Comparison of ENCODE assay signal across 17 cellular contexts in genomic region chr10:80946957-80947722, GRCh38.
DNase-seq lines count a peak whose midpoint lies in the region; ATAC-seq, FAIRE-seq and TF ChIP-seq lines count a peak whose summit lies in the region.
"Had no signal": no experiment of that assay in that cellular context is flagged by ENCODE, and none has a peak within 500 bp of the region (broad histone marks: within the 10 kb centered on the region; RNA-seq: fewer than 3 reads in every experiment).

No MANE protein-coding gene starts in this region.

- H3K27me3 ChIP-seq in breast epithelium, result no peaks in the 10 kb centered on the region
- H3K27me3 ChIP-seq in mammary epithelial cell (ENCODE audit: insufficient read depth, low read length), result no peaks in the 10 kb centered on the region
- H3K27me3 ChIP-seq in Loucy (ENCODE audit: insufficient read depth, low read length, poor library complexity, severe bottlenecking), result no peaks in the 10 kb centered on the region
- H3K27me3 ChIP-seq: BLaER1 had no signal

- H3K27ac ChIP-seq in breast epithelium, result peak overlapping the region; percentile 10 to 58
- H3K27ac ChIP-seq in mammary epithelial cell (ENCODE audit: insufficient read depth, low read depth, low read length), result no peak overlapping the region
- H3K27ac ChIP-seq: 22Rv1, BLaER1, HL-60 had no signal

- H3K9me2 ChIP-seq in Loucy (replicated peaks; ENCODE audit: low read depth, low read length), result no peaks in the 10 kb centered on the region

- H3K4me1 ChIP-seq in breast epithelium (no peaks in the 10 kb centered on the region), mammary epithelial cell (ENCODE audit: insufficient read depth, low read length) (no peaks in the 10 kb centered on the region), Loucy (ENCODE audit: insufficient read depth, low read length, poor library complexity, severe bottlenecking) (peaks cover 74% of the 10 kb centered on the region)
- H3K4me1 ChIP-seq: BLaER1 had no signal

- FAIRE-seq in endometrium (lab: Jason Lieb, UNC), result peak; percentile 57
- FAIRE-seq: H54 had no signal

- CTCF ChIA-PET in mammary epithelial cell (lab: Charles Lee; ENCODE audit: low non-redundant PET), result no interaction called here

- no peaks in the 10 kb centered on the region for H4K20me1 ChIP-seq in mammary epithelial cell (ENCODE audit: insufficient read depth, low read length)
- no peaks in the 10 kb centered on the region for H4K20me1 ChIP-seq in Loucy (ENCODE audit: insufficient read depth, low read length, poor library complexity, severe bottlenecking)
- H4K20me1 ChIP-seq: BLaER1 had no signal

- H3K4me3 ChIP-seq in breast epithelium, result no peak overlapping the region
- H3K4me3 ChIP-seq in mammary epithelial cell (replicated peaks in 1 of 3; ENCODE audit: insufficient read depth in 1 of 3, low read depth in 2 of 3, low read length in 3 of 3), result no peak overlapping the region
- H3K4me3 ChIP-seq in Loucy (ENCODE audit: low read length, poor library complexity, severe bottlenecking), result peak overlapping the region; percentile 21
- H3K4me3 ChIP-seq: BLaER1 had no signal

- BruUV-seq in mammary epithelial cell (replicated peaks; lab: Mats Ljungman, UMichigan), result no TSS peak

- H3K9me3 ChIP-seq in breast epithelium (no peaks in the 10 kb centered on the region), mammary epithelial cell (replicated peaks; ENCODE audit: insufficient read depth, low read length) (peaks cover 5% of the 10 kb centered on the region), Loucy (ENCODE audit: insufficient read depth, low read depth, low read length) (0 out of 2 replicates have a peak, but pooled peaks cover under 1% of the 10 kb centered on the region)
- H3K9me3 ChIP-seq: BLaER1 had no signal

- TF ChIP-seq CTCF in breast epithelium (IDR thresholded peaks at IDR 0.05) (no peak), mammary epithelial cell (conservative IDR thresholded peaks at IDR 0.05 in 1 of 2, IDR thresholded peaks at IDR 0.05 in 1 of 2; ENCODE audit: extremely low read depth in 1 of 2, insufficient read depth in 1 of 2, low read depth in 1 of 2, low read length in 2 of 2) (no peak), Loucy (conservative IDR thresholded peaks at IDR 0.05; ENCODE audit: low read length) (no peak)

- no peak overlapping the region for H2AFZ ChIP-seq in mammary epithelial cell (ENCODE audit: low read depth, low read length)
- no peak overlapping the region; the same call in 1 of the 2 replicates for H2AFZ ChIP-seq in Loucy (ENCODE audit: low read length)

- DNase-seq in breast epithelium (ENCODE audit: low spot score in 2 of 2) (no peak), mammary epithelial cell (no peak), amniotic stem cell (lab: John Stamatoyannopoulos, UW) (no peak), sciatic nerve (ENCODE audit: low spot score) (no peak), KBM-7 (no peak)
- DNase-seq: AML-193; CD4-positive, CD25-positive, alpha-beta regulatory T cell; DMS53; GF-D8 had no signal

- H3K9ac ChIP-seq in mammary epithelial cell (ENCODE audit: insufficient read depth, low read length), result no peak overlapping the region
- peak overlapping the region; percentile 37 for H3K9ac ChIP-seq in Loucy (ENCODE audit: low read depth, low read length, poor library complexity, severe bottlenecking)
- H3K9ac ChIP-seq: BLaER1 had no signal

- in situ Hi-C loops in mammary epithelial cell (cut with MboI; ENCODE audit: low sequenced_read_pairs in 2 of 2), result no loop called here
- in situ Hi-C loops in KBM-7 (cut with MboI; ENCODE audit: low pct_unique_long_range_greater_than_20kb, low sequenced_read_pairs), result no loop called here

- H3K36me3 ChIP-seq in breast epithelium (no peaks in the 10 kb centered on the region), mammary epithelial cell (ENCODE audit: insufficient read depth, low read length) (no peaks in the 10 kb centered on the region), Loucy (ENCODE audit: insufficient read depth, low read length) (no peaks in the 10 kb centered on the region)
- H3K36me3 ChIP-seq: BLaER1 had no signal

- no peak for ATAC-seq in GM18519 (IDR thresholded peaks at IDR 0.05; ENCODE audit: low FRiP score, unreplicated experiment)
- ATAC-seq in sciatic nerve, result no peak
- ATAC-seq: HCT116 had no signal

- TF ChIP-seq POLR2A in breast epithelium (IDR thresholded peaks at IDR 0.05), result no peak

- H3F3A ChIP-seq in Loucy (ENCODE audit: low read depth), result peaks cover 5% of the 10 kb centered on the region; the same call in 1 of the 2 replicates

- H3K79me2 ChIP-seq in mammary epithelial cell (ENCODE audit: insufficient read depth, low read length) (no peaks in the 10 kb centered on the region), Loucy (ENCODE audit: insufficient read depth, low read length) (no peaks in the 10 kb centered on the region)

- no peak overlapping the region for H3K4me2 ChIP-seq in mammary epithelial cell (ENCODE audit: insufficient read depth, low read depth, low read length)
- H3K4me2 ChIP-seq in Loucy (ENCODE audit: low read depth, low read length, poor library complexity, severe bottlenecking), result peak overlapping the region; percentile 56
- H3K4me2 ChIP-seq: BLaER1 had no signal

- dilution Hi-C loops in mammary epithelial cell (cut with HindIII; ENCODE audit: low sequenced_read_pairs), result no loop called here

- intact Hi-C loops in breast epithelium (cut with DNase I; ENCODE audit: low total_unique reads) (no loop called here), mammary epithelial cell (cut with micrococcal nuclease) (no loop called here), sciatic nerve (cut with DNase I) (no loop called here)

- WGBS in mammary epithelial cell (ENCODE audit: low coverage, missing lambda C conversion rate), result 31% methylated on average over 5 of the region's 5 CpGs
